Comparison of ENCODE assay signal across 14 cellular contexts in the genomic region with DNA sequence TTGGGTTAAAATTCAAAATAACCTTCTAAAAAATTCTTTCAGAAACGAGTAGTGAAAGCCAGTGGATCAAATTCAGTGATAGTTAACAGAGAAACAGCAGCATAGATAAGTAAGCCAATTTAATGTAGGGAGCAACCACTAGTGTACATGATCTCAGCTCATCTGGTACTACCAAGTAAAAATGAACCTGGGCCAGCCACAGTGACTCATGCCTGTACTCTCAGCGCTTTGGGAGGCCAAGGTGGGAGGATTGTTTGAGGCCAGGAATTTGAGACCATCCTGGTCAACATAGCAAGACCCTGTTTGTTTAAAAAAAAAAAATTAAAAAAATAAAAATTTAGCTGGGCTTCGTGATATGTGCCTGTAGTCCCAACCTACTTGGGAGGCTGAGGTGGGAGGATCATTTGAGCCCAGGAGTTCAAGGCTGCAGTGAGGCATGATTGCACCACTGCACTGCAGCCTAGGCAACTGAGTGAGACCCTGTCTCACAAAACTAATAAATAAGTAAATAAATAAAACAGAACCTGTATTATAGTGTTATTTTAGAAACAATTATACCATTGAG. TPM values are rescaled to one million over a fixed set of nuclear protein-coding genes. Genes with fewer than 3 reads are reported as not detected.
A peak's percentile ranks its signal among the peaks of the same experiment; 100 is the strongest.
DNase-seq lines count a peak whose midpoint lies in the region; ATAC-seq and TF ChIP-seq lines count a peak whose summit lies in the region.
"Had no signal": no experiment of that assay in that cellular context is flagged by ENCODE, and none has a peak within 500 bp of the region (broad histone marks: within the 10 kb centered on the region; RNA-seq: fewer than 3 reads in every experiment).

No MANE protein-coding gene starts in this region.

- no peaks in the 10 kb centered on the region for H3K36me3 Mint-ChIP-seq in activated naive CD4-positive, alpha-beta T cell treated with anti-CD3 and anti-CD28 coated beads, Interleukin-2, amount 50 U/mL, for 72 hours
- H3K36me3 Mint-ChIP-seq: naive B cell had no signal

- no peak overlapping the region for H3K27ac Mint-ChIP-seq in activated naive CD4-positive, alpha-beta T cell treated with anti-CD3 and anti-CD28 coated beads, Interleukin-2, amount 50 U/mL, for 72 hours
- H3K27ac Mint-ChIP-seq: GM23338 had no signal

- CTCF ChIA-PET in HEK293T (lab: Yijun Ruan, JAX) = no interaction called here

- DNase-seq in NCI-H446 treated with DMSO at 0.1 percent for 48 hours (lab: John Stamatoyannopoulos, UW) = peak; percentile 30
- no peak for DNase-seq in NCI-H446 (lab: John Stamatoyannopoulos, UW)
- DNase-seq in activated naive CD4-positive, alpha-beta T cell treated with anti-CD3 and anti-CD28 coated beads, Interleukin-2, amount 50 U/mL, for 72 hours (ENCODE audit: low spot score in 2 of 2) = peak in 1 of 2 donors; percentile 7
- no peak for DNase-seq in activated naive CD4-positive, alpha-beta T cell (lab: John Stamatoyannopoulos, UW)
- DNase-seq in RPMI8226 = peak; percentile 32
- peak in 2 of 3 donors; percentile 3 to 4 for DNase-seq in stimulated activated CD4-positive, alpha-beta T cell treated with anti-CD3 and anti-CD28 coated beads, TNF-alpha, amount 100 ng/mL, for 48 hours (ENCODE audit: low read depth in 3 of 3)
- DNase-seq in HEK293T (ENCODE audit: extremely low spot score) = no peak
- DNase-seq in Right ventricle myocardium superior = no peak
- DNase-seq: activated CD4-positive, CD25-positive, alpha-beta regulatory T cell treated with anti-CD3 and anti-CD28 coated beads, Interleukin-2, amount 50 U/mL, for 72 hours; caudate nucleus; kidney; naive B cell had no signal

- intact Hi-C loops in Right ventricle myocardium superior (cut with DNase I) = no loop called here

- ATAC-seq in activated naive CD4-positive, alpha-beta T cell treated with anti-CD3 and anti-CD28 coated beads, Interleukin-2, amount 50 U/mL, for 72 hours = peak; percentile 52 to 79
- ATAC-seq in Right ventricle myocardium superior (ENCODE audit: poor library complexity) = no peak
- ATAC-seq: GM23338 had no signal

- H3K9me3 Mint-ChIP-seq in activated naive CD4-positive, alpha-beta T cell treated with anti-CD3 and anti-CD28 coated beads, Interleukin-2, amount 50 U/mL, for 72 hours = no peaks in the 10 kb centered on the region
- H3K9me3 Mint-ChIP-seq: GM23338, memory B cell, naive B cell had no signal

- POLR2A ChIA-PET in HEK293T (lab: Yijun Ruan, JAX) = interaction anchor here (1.1 kb wide), 1 partner anchor 33 kb away, joined by 4 read pairs; a partner anchor contains a TSS

TF ChIP-seq in HEK293T, 16 proteins besides CTCF, POLR2A, EP300 and RAD21:
- TF ChIP-seq ZNF384 (IDR thresholded peaks at IDR 0.05) (no peak), ARNT (IDR thresholded peaks at IDR 0.05) (no peak), CTBP1 (IDR thresholded peaks at IDR 0.05; ENCODE audit: borderline replicate concordance) (no peak), NFRKB (IDR thresholded peaks at IDR 0.05) (no peak), SUZ12 (IDR thresholded peaks at IDR 0.05) (no peak)
TF ChIP-seq in HEK293T: peak in this region for 0.

RNA-seq across cellular contexts. Expression of a gene that starts 32.4 kb away (rescaled TPM):
- 10 to 100 TPM; 13.7 to 16.3 TPM for total RNA-seq in activated naive CD4-positive, alpha-beta T cell treated with anti-CD3 and anti-CD28 coated beads, Interleukin-2, amount 50 U/mL, for 72 hours
- 9.1 TPM for total RNA-seq in Right ventricle myocardium superior

Comparison
In these comparisons a context has a peak if more than half of its experiments do, and no peak if none do; other contexts are left out.
1. DNase-seq: peak in NCI-H446 treated with DMSO at 0.1 percent for 48 hours (single experiment), RPMI8226 (single experiment) and stimulated activated CD4-positive, alpha-beta T cell treated with anti-CD3 and anti-CD28 coated beads, TNF-alpha, amount 100 ng/mL, for 48 hours (2 of 3); none in NCI-H446 (0 of 2), activated naive CD4-positive, alpha-beta T cell (0 of 4), HEK293T (single experiment) and Right ventricle myocardium superior (single experiment).